1 cellular context compared by ENCODE assay signal in genomic region chr9:137459601-137460362, GRCh38.
TF ChIP-seq lines count a peak whose summit lies in the region.

No MANE protein-coding gene starts in this region.

TF ChIP-seq in HepG2, 621 proteins besides CTCF, POLR2A, EP300 and RAD21 (continued from another document and continues in another):
- TF ChIP-seq ARID5B (CRISPR knock-in tag; IDR thresholded peaks at IDR 0.05) (0 out of 2 replicates have a peak, but pooled peaks have one; percentile 10), ZNF704 (CRISPR knock-in tag; IDR thresholded peaks at IDR 0.05; ENCODE audit: borderline replicate concordance) (0 out of 2 replicates have a peak, but pooled peaks have one; percentile 24), ZBTB40 (IDR thresholded peaks at IDR 0.05) (no peak), ZBTB40 (CRISPR knock-in tag; IDR thresholded peaks at IDR 0.05) (peak; percentile 42; the same call in 1 of the 2 replicates), HMG20B (CRISPR knock-in tag; conservative IDR thresholded peaks at IDR 0.05) (no peak), TMF1 (CRISPR knock-in tag; IDR thresholded peaks at IDR 0.05; ENCODE audit: low read depth) (no peak), IRF2 (CRISPR knock-in tag; IDR thresholded peaks at IDR 0.05) (no peak), TBX3 (IDR thresholded peaks at IDR 0.05; ENCODE audit: borderline replicate concordance) (no peak), AFF4 (CRISPR knock-in tag; IDR thresholded peaks at IDR 0.05) (0 out of 2 replicates have a peak, but pooled peaks have one; percentile 43), ZNF572 (CRISPR knock-in tag; IDR thresholded peaks at IDR 0.05) (no peak), FUBP1 (CRISPR knock-in tag; IDR thresholded peaks at IDR 0.05; ENCODE audit: borderline replicate concordance) (no peak), RXRA (CRISPR knock-in tag; IDR thresholded peaks at IDR 0.05) (no peak), ZNF124 (CRISPR knock-in tag; IDR thresholded peaks at IDR 0.05) (no peak), MAX (IDR thresholded peaks at IDR 0.05) (no peak), NCOA2 (CRISPR knock-in tag; IDR thresholded peaks at IDR 0.05) (no peak), HNF4G (IDR thresholded peaks at IDR 0.05; ENCODE audit: borderline replicate concordance, low read depth, low read length) (no peak), HNF4G (CRISPR knock-in tag; IDR thresholded peaks at IDR 0.05; ENCODE audit: borderline replicate concordance, low read depth) (no peak), ZNF550 (CRISPR knock-in tag; IDR thresholded peaks at IDR 0.05; ENCODE audit: borderline replicate concordance) (no peak), ZMYM4 (CRISPR knock-in tag; IDR thresholded peaks at IDR 0.05) (no peak), THAP7 (CRISPR knock-in tag; IDR thresholded peaks at IDR 0.05) (no peak), IRF1 (CRISPR knock-in tag; IDR thresholded peaks at IDR 0.05; ENCODE audit: low read depth) (no peak), TCF7L2 (IDR thresholded peaks at IDR 0.05; ENCODE audit: low read depth, low read length) (no peak), HOXA7 (CRISPR knock-in tag; IDR thresholded peaks at IDR 0.05) (no peak), RFXANK (CRISPR knock-in tag; IDR thresholded peaks at IDR 0.05) (no peak), RNF219 (CRISPR knock-in tag; IDR thresholded peaks at IDR 0.05) (no peak), CENPBD1 (CRISPR knock-in tag; IDR thresholded peaks at IDR 0.05; ENCODE audit: borderline replicate concordance, low read depth) (no peak), GABPB1 (CRISPR knock-in tag; IDR thresholded peaks at IDR 0.05) (0 out of 2 replicates have a peak, but pooled peaks have one; percentile 5), SYNCRIP (IDR thresholded peaks at IDR 0.05; ENCODE audit: insufficient read depth, low read depth, low read length) (no peak), ZNF382 (CRISPR knock-in tag; IDR thresholded peaks at IDR 0.05; ENCODE audit: borderline replicate concordance) (no peak)
